ENCODE assay signal across 11 cellular contexts in the genomic region with DNA sequence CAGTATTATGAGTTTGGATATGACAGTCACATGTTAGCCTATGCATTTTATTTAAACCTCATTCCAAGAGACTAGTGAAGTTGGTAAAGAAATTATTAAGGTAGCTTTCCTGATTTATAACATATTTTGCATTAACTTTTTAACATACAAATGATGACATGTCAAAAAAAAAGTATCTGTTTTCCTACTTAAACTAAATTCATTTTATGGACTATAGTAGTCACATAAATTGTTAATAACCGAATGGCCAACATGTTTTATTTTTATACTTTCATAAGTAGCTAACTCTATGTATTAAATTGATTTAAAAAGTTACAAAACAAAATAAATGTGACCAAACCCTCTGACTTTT. TPM values are rescaled to one million over a fixed set of nuclear protein-coding genes. Genes with fewer than 3 reads are reported as not detected.
A peak's percentile ranks its signal among the peaks of the same experiment; 100 is the strongest.
DNase-seq lines count a peak whose midpoint lies in the region; ATAC-seq and TF ChIP-seq lines count a peak whose summit lies in the region.
"Had no signal": no experiment of that assay in that cellular context is flagged by ENCODE, and none has a peak within 500 bp of the region (broad histone marks: within the 10 kb centered on the region; RNA-seq: fewer than 3 reads in every experiment).

No MANE protein-coding gene starts in this region.

- no peak for ATAC-seq in CD4-positive, alpha-beta T cell (ENCODE audit: poor library complexity)
- ATAC-seq in IMR-90 (ENCODE audit: low read depth): no peak
- ATAC-seq in naive thymus-derived CD8-positive, alpha-beta T cell: no peak

- H2BK15ac ChIP-seq in IMR-90 (ENCODE audit: low read depth, low read length): no peak overlapping the region

- TF ChIP-seq CTCF in CD4-positive, alpha-beta T cell (IDR thresholded peaks at IDR 0.05): no peak
- TF ChIP-seq CTCF in IMR-90 (conservative IDR thresholded peaks at IDR 0.05; ENCODE audit: low read depth, low read length): no peak

- H3K9me3 ChIP-seq in CD4-positive, alpha-beta T cell (ENCODE audit: control insufficient read depth, low read length): no peaks in the 10 kb centered on the region
- no peaks in the 10 kb centered on the region for H3K9me3 ChIP-seq in IMR-90 (ENCODE audit: control insufficient read depth, insufficient read depth, low read length)

- peaks cover 15% of the 10 kb centered on the region for H3K36me3 Mint-ChIP-seq in CD4-positive, alpha-beta T cell (ENCODE audit: low read depth)
- H3K36me3 Mint-ChIP-seq in naive thymus-derived CD8-positive, alpha-beta T cell: peaks cover 0 to 13% (median 8%) of the 10 kb centered on the region in 3 donors

- H3K4me1 Mint-ChIP-seq in CD4-positive, alpha-beta T cell (ENCODE audit: low read depth): peaks cover 61% of the 10 kb centered on the region
- H3K4me1 Mint-ChIP-seq in naive thymus-derived CD8-positive, alpha-beta T cell: peaks cover 22 to 69% (median 47%) of the 10 kb centered on the region in 4 donors

- H3K4me2 ChIP-seq in IMR-90 (ENCODE audit: low read depth, low read length): 0 out of 2 replicates have a peak overlapping the region, but pooled peaks have one; percentile 23

- CTCF ChIA-PET in CD4-positive, alpha-beta T cell (lab: Charles Lee): interaction anchor here (0.8 to 3.8 kb wide), 6 partner anchors 10 to 216 kb away, joined by 3 to 39 read pairs (median 4); a partner anchor contains a TSS
- CTCF ChIA-PET in IMR-90 (lab: Yijun Ruan, JAX): interaction anchor here (0.6 to 1.3 kb wide), 4 partner anchors 19 to 58 kb away, joined by 3 to 5 read pairs (median 3); a partner anchor contains a TSS

- H3K27me3 ChIP-seq in CD4-positive, alpha-beta T cell (ENCODE audit: control insufficient read depth, insufficient read depth, low read length): no peaks in the 10 kb centered on the region
- H3K27me3 ChIP-seq in IMR-90 (ENCODE audit: control insufficient read depth, insufficient read depth, low read length): no peaks in the 10 kb centered on the region

- peak overlapping the region; percentile 94 for H3K4me3 Mint-ChIP-seq in CD4-positive, alpha-beta T cell
- H3K4me3 Mint-ChIP-seq in naive thymus-derived CD8-positive, alpha-beta T cell: peak overlapping the region; percentile 71 to 98 (median 90)
- H3K4me3 Mint-ChIP-seq: type B pancreatic cell had no signal

- H2BK5ac ChIP-seq in IMR-90 (ENCODE audit: low read depth, low read length, poor library complexity, severe bottlenecking): peak overlapping the region; percentile 82

- peaks cover 9% of the 10 kb centered on the region for H3K4me1 ChIP-seq in IMR-90 (ENCODE audit: control insufficient read depth, insufficient read depth, low read length)

- in situ Hi-C loops in IMR-90 (cut with MboI; ENCODE audit: low sequenced_read_pairs): loop anchor here (25.0 kb wide), 1 partner anchor 1754 kb away; a partner anchor contains a TSS

- H3K23ac ChIP-seq in IMR-90 (ENCODE audit: low read depth, low read length): no peak overlapping the region

- H3K4me3 ChIP-seq in IMR-90 (ENCODE audit: insufficient read depth, low read depth, low read length): no peak overlapping the region

- no peak overlapping the region for H3K14ac ChIP-seq in IMR-90 (replicated peaks; ENCODE audit: low read depth, low read length)

- no peak for DNase-seq in CD4-positive, alpha-beta T cell
- DNase-seq in IMR-90 (no peak), NCI-H226 (no peak), kidney tubule cell (ENCODE audit: low spot score) (no peak), SIG-M5 (lab: John Stamatoyannopoulos, UW) (no peak), epidermal melanocyte (ENCODE audit: insufficient read length, low spot score) (no peak)
- DNase-seq in naive thymus-derived CD8-positive, alpha-beta T cell: no peak
- DNase-seq: GOT3, T1000 had no signal

- H3K79me1 ChIP-seq in IMR-90 (ENCODE audit: low read depth in 1 of 2, low read length in 2 of 2): peaks cover 24 to 54% of the 10 kb centered on the region in 2 experiments

- no peak overlapping the region for H4K8ac ChIP-seq in IMR-90 (ENCODE audit: low read depth in 2 of 2, low read length in 2 of 2)

- no peak overlapping the region for H3K56ac ChIP-seq in IMR-90 (ENCODE audit: extremely low read depth, insufficient read depth, low read length)

- H2BK120ac ChIP-seq in IMR-90 (ENCODE audit: low read depth, low read length): peak overlapping the region; percentile 27; the same call in 1 of the 2 replicates

- no peak overlapping the region for H2AFZ ChIP-seq in IMR-90 (replicated peaks; ENCODE audit: low read length, poor library complexity)

- H2AK9ac ChIP-seq in IMR-90 (replicated peaks; ENCODE audit: low read depth, low read length, poor library complexity): no peak overlapping the region

- TF ChIP-seq POLR2A in IMR-90 (IDR thresholded peaks at IDR 0.05; ENCODE audit: low read depth, low read length): no peak

- peak overlapping the region; percentile 84 for H3K27ac Mint-ChIP-seq in CD4-positive, alpha-beta T cell
- H3K27ac Mint-ChIP-seq in naive thymus-derived CD8-positive, alpha-beta T cell: peak overlapping the region in 6 of 10 donors; percentile 65 to 95 (median 82)

- H3K4ac ChIP-seq in IMR-90 (ENCODE audit: low read depth, low read length): no peak overlapping the region

- no peak overlapping the region for H4K91ac ChIP-seq in IMR-90 (ENCODE audit: insufficient read depth, low read depth, low read length)

- intact Hi-C loops in CD4-positive, alpha-beta T cell (cut with DNase I, micrococcal nuclease): no loop called here
- intact Hi-C loops in IMR-90 (cut with micrococcal nuclease): loop anchor here (1.0 to 2.0 kb wide), 2 partner anchors 9 to 51 kb away; no protein-coding TSS in a partner anchor

- H3K27me3 Mint-ChIP-seq in CD4-positive, alpha-beta T cell: no peaks in the 10 kb centered on the region
- H3K27me3 Mint-ChIP-seq in naive thymus-derived CD8-positive, alpha-beta T cell: no peaks in the 10 kb centered on the region
- H3K27me3 Mint-ChIP-seq: type B pancreatic cell had no signal

- H2BK20ac ChIP-seq in IMR-90 (ENCODE audit: low read depth, low read length): no peak overlapping the region

- peaks cover 2% of the 10 kb centered on the region for H3K9me3 Mint-ChIP-seq in CD4-positive, alpha-beta T cell
- peaks cover 0 to 4% (median 0%) of the 10 kb centered on the region in 9 donors for H3K9me3 Mint-ChIP-seq in naive thymus-derived CD8-positive, alpha-beta T cell
- H3K9me3 Mint-ChIP-seq: type B pancreatic cell had no signal

- no TSS peak for BruUV-seq in IMR-90 (replicated peaks; lab: Mats Ljungman, UMichigan)

- no peak for TF ChIP-seq RAD21 in IMR-90 (IDR thresholded peaks at IDR 0.05; ENCODE audit: low read length)

- H3K27ac ChIP-seq in CD4-positive, alpha-beta T cell (ENCODE audit: low read depth, low read length): no peak overlapping the region
- H3K27ac ChIP-seq in IMR-90 (ENCODE audit: insufficient read depth, low read length) (peak overlapping the region; percentile 71; the same call in 1 of the 2 replicates), angular gyrus (ENCODE audit: low read depth, low read length) (peak overlapping the region; percentile 64)

- dilution Hi-C loops in IMR-90 (cut with HindIII; ENCODE audit: low sequenced_read_pairs, unreplicated experiment): no loop called here

- peaks cover 6% of the 10 kb centered on the region for H3K9me1 ChIP-seq in IMR-90 (ENCODE audit: insufficient read depth, low read length)

- H2AK5ac ChIP-seq in IMR-90 (ENCODE audit: low read depth, low read length): no peak overlapping the region

- peaks cover 4% of the 10 kb centered on the region; the same call in 1 of the 2 replicates for H4K20me1 ChIP-seq in IMR-90 (ENCODE audit: insufficient read depth, low read length)

- H3K36me3 ChIP-seq in IMR-90 (ENCODE audit: control insufficient read depth, insufficient read depth, low read length): no peaks in the 10 kb centered on the region

- H3K18ac ChIP-seq in IMR-90 (ENCODE audit: low read depth, low read length): no peak overlapping the region; the same call in 1 of the 2 replicates

- POLR2A ChIA-PET in CD4-positive, alpha-beta T cell (lab: Charles Lee): interaction anchor here (2.9 to 5.0 kb wide), 3 partner anchors 15 to 222 kb away, joined by 16 to 76 read pairs (median 43); a partner anchor contains a TSS
- POLR2A ChIA-PET in IMR-90 (lab: Charles Lee; ENCODE audit: unreplicated experiment): no interaction called here
- POLR2A ChIA-PET in naive thymus-derived CD8-positive, alpha-beta T cell (lab: Charles Lee): interaction anchor here (0.6 to 4.7 kb wide), 3 partner anchors 10 to 18 kb away, joined by 3 to 46 read pairs (median 33); a partner anchor contains a TSS

- H4K5ac ChIP-seq in IMR-90 (ENCODE audit: low read depth, low read length): no peak overlapping the region

- no peak overlapping the region for H3K9ac ChIP-seq in IMR-90 (ENCODE audit: low read depth, low read length)

- no CpG with 5 or more reads among the region's 1 CpG for WGBS in IMR-90 (ENCODE audit: extremely low coverage in 2 of 2, insufficient read length in 1 of 2), 2 experiments

TF ChIP-seq in IMR-90, 13 proteins besides CTCF, POLR2A, EP300 and RAD21 (continues in another document):
- TF ChIP-seq MXI1 (IDR thresholded peaks at IDR 0.05; ENCODE audit: borderline replicate concordance, low read depth, low read length): no peak
- TF ChIP-seq FOS (IDR thresholded peaks at IDR 0.05; ENCODE audit: low read depth, low read length): no peak
- no peak for TF ChIP-seq RFX5 (IDR thresholded peaks at IDR 0.05; ENCODE audit: low read depth, low read length)
- TF ChIP-seq BHLHE40 (IDR thresholded peaks at IDR 0.05; ENCODE audit: low read depth, low read length): no peak
- no peak for TF ChIP-seq MAFK (IDR thresholded peaks at IDR 0.05; ENCODE audit: low read depth, low read length)
- no peak for TF ChIP-seq MAZ (IDR thresholded peaks at IDR 0.05; ENCODE audit: borderline replicate concordance, low read depth, low read length)
- no peak for TF ChIP-seq RCOR1 (IDR thresholded peaks at IDR 0.05; ENCODE audit: insufficient replicate concordance, low read length)

RNA-seq across cellular contexts. Expression of a gene that starts 14.7 kb away (rescaled TPM):
- total RNA-seq in CD4-positive, alpha-beta T cell: 10 to 100 TPM; 53.5 to 56.6 TPM
- total RNA-seq in IMR-90 (2012; rRNA removed): 53.0 and 54.5 TPM in 2 replicates
- polyA plus RNA-seq in IMR-90 (2012; rRNA removed): 26.3 TPM in 2 replicates
- polyA plus RNA-seq in IMR-90 (2012; cell fraction: cytosol; rRNA removed): 10.3 and 27.2 TPM in 2 replicates
- polyA plus RNA-seq in IMR-90 (2012; cell fraction: nucleus; rRNA removed; ENCODE audit: low replicate concordance): 16.1 and 62.4 TPM in 2 replicates
- total RNA-seq in naive thymus-derived CD8-positive, alpha-beta T cell: 10 to 100 TPM; 71.7 to 75.5 TPM
- 10 to 100 TPM; 71.6 to 86.4 (median 74.7) TPM for polyA plus RNA-seq in naive thymus-derived CD8-positive, alpha-beta T cell

RNA-seq across cellular contexts. Expression of a gene that starts 18.4 kb away (rescaled TPM):
- 10 to 100 TPM; 17.5 to 22.0 TPM for total RNA-seq in CD4-positive, alpha-beta T cell
- total RNA-seq in IMR-90 (2012; rRNA removed): 13.8 and 23.9 TPM in 2 replicates
- polyA plus RNA-seq in IMR-90 (2012; rRNA removed): 10.7 and 13.4 TPM in 2 replicates
- 3.8 and 4.8 TPM in 2 replicates for polyA plus RNA-seq in IMR-90 (2012; cell fraction: cytosol; rRNA removed)
- polyA plus RNA-seq in IMR-90 (2012; cell fraction: nucleus; rRNA removed; ENCODE audit: low replicate concordance): 9.8 and 36.2 TPM in 2 replicates
- 10 to 100 TPM; 29.8 to 31.7 TPM for total RNA-seq in naive thymus-derived CD8-positive, alpha-beta T cell
- polyA plus RNA-seq in naive thymus-derived CD8-positive, alpha-beta T cell: 10 to 100 TPM; 10.7 to 13.9 (median 13.7) TPM
